In the genomic region with DNA sequence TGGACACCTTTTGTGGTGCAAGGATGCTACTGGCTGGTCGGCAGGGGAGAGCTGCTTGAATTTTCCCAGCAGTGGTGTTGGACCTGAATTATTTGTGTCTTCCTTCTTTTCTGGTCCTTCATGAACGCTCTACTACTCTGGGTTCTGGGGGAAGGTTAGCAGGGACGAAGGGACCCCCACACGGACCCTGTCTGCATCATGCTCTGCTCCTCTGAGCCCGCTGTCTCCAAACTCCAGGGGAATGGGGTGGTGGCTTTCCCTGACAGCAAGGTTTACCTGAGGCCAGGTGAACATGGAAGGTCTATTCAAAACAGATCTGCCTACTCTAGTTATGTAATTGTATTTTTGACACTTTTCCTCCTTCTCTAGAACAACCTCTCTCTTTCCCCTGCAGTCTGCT, we compare ENCODE assay signal across 7 cellular contexts.
"Had no signal": no experiment of that assay in that cellular context is flagged by ENCODE, and none has a peak within 500 bp of the region (broad histone marks: within the 10 kb centered on the region; RNA-seq: fewer than 3 reads in every experiment).

No MANE protein-coding gene starts in this region.

- H3K27ac ChIP-seq: HL-60 had no signal

- H3K27ac Mint-ChIP-seq: IgD-negative memory B cell had no signal

- H3K36me3 Mint-ChIP-seq: IgD-negative memory B cell had no signal

- H3K4me3 ChIP-seq: K562 had no signal

- H3K4me3 Mint-ChIP-seq: IgD-negative memory B cell had no signal

- DNase-seq: IMR-90, KBM-7, KG1 had no signal

- ATAC-seq: HepG2, K562 had no signal
